ENCODE assay signal across 1 cellular context in the genomic region with DNA sequence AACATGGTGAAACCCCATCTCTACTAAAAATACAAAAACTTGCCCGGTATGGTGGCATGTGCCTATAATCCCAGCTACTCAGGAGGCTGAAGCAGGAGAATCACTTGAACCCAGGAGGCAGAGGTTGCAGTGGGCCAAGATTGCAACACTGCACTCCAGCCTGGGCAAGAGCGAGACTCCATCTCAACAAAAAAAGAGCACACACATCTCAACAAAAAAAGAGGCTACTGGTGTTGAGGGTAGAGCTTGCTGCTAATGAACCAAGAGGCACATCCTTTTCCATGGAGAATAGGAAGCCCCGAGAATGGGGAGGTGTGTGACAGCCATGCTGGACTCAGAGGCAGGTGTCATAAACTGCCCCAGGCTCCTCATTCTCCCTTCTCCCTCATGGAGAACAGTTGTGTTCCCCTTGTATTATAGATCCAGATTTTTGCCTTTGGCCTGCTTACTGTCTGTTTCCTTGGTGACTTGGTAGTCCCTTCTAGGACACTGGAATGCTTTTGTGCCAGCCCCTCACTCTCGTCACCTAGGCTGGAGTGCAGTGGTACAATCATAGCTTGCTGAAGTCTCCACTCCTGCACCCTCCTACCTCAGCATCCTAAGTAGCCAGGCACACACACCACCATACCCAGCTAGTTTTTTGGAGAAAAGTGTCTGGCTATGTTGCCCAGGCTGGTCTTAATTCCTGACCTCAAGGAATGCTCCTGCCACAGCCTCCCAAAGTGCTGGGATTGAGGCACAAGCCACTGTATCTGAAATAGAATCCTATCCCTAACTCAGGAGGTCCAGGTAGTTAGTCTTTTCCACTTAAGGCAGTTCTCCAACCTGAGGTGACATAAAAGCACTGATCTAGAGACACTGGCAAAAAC.
A peak's percentile ranks its signal among the peaks of the same experiment; 100 is the strongest.
TF ChIP-seq lines count a peak whose summit lies in the region.

No MANE protein-coding gene starts in this region.

TF ChIP-seq in K562, 482 proteins besides CTCF, POLR2A, EP300 and RAD21 (continues in another document):
- peak; percentile 84 for TF ChIP-seq SUPT5H (IDR thresholded peaks at IDR 0.05)
- TF ChIP-seq ZKSCAN8 (CRISPR knock-in tag; IDR thresholded peaks at IDR 0.05) = no peak
- peak; percentile 55; the same call in 1 of the 2 replicates for TF ChIP-seq POLR2AphosphoS5 (IDR thresholded peaks at IDR 0.05; ENCODE audit: control insufficient read depth, insufficient read depth, low read depth, low read length)
- TF ChIP-seq, protein P1, sequence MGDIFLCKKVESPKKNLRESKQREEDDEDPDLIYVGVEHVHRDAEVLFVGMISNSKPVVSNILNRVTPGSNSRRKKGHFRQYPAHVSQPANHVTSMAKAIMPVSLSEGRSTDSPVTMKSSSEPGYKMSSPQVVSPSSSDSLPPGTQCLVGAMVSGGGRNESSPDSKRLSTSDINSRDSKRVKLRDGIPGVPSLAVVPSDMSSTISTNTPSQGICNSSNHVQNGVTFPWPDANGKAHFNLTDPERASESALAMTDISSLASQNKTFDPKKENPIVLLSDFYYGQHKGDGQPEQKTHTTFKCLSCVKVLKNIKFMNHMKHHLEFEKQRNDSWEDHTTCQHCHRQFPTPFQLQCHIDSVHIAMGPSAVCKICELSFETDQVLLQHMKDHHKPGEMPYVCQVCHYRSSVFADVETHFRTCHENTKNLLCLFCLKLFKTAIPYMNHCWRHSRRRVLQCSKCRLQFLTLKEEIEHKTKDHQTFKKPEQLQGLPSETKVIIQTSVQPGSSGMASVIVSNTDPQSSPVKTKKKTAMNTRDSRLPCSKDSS (IDR thresholded peaks at IDR 0.05; ENCODE audit: low read depth, partially characterized antibody) = no peak
- TF ChIP-seq, protein P2, sequence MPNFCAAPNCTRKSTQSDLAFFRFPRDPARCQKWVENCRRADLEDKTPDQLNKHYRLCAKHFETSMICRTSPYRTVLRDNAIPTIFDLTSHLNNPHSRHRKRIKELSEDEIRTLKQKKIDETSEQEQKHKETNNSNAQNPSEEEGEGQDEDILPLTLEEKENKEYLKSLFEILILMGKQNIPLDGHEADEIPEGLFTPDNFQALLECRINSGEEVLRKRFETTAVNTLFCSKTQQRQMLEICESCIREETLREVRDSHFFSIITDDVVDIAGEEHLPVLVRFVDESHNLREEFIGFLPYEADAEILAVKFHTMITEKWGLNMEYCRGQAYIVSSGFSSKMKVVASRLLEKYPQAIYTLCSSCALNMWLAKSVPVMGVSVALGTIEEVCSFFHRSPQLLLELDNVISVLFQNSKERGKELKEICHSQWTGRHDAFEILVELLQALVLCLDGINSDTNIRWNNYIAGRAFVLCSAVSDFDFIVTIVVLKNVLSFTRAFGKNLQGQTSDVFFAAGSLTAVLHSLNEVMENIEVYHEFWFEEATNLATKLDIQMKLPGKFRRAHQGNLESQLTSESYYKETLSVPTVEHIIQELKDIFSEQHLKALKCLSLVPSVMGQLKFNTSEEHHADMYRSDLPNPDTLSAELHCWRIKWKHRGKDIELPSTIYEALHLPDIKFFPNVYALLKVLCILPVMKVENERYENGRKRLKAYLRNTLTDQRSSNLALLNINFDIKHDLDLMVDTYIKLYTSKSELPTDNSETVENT (CRISPR knock-in tag; IDR thresholded peaks at IDR 0.05) = no peak
- peak; percentile 53 for TF ChIP-seq CEBPB (tag; IDR thresholded peaks at IDR 0.05)
- TF ChIP-seq CUX1 (CRISPR knock-in tag; IDR thresholded peaks at IDR 0.05) = no peak
- no peak for TF ChIP-seq HINFP (tag; conservative IDR thresholded peaks at IDR 0.05; ENCODE audit: low read depth)
- TF ChIP-seq SRSF9 (IDR thresholded peaks at IDR 0.05; ENCODE audit: borderline replicate concordance, low read depth, low read length) = no peak
- TF ChIP-seq, protein P3, sequence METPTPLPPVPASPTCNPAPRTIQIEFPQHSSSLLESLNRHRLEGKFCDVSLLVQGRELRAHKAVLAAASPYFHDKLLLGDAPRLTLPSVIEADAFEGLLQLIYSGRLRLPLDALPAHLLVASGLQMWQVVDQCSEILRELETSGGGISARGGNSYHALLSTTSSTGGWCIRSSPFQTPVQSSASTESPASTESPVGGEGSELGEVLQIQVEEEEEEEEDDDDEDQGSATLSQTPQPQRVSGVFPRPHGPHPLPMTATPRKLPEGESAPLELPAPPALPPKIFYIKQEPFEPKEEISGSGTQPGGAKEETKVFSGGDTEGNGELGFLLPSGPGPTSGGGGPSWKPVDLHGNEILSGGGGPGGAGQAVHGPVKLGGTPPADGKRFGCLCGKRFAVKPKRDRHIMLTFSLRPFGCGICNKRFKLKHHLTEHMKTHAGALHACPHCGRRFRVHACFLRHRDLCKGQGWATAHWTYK (CRISPR knock-in tag; IDR thresholded peaks at IDR 0.05) = no peak
- TF ChIP-seq, protein P4, sequence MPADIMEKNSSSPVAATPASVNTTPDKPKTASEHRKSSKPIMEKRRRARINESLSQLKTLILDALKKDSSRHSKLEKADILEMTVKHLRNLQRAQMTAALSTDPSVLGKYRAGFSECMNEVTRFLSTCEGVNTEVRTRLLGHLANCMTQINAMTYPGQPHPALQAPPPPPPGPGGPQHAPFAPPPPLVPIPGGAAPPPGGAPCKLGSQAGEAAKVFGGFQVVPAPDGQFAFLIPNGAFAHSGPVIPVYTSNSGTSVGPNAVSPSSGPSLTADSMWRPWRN (IDR thresholded peaks at IDR 0.05; ENCODE audit: low read depth) = no peak
- no peak for TF ChIP-seq SMAD1 (IDR thresholded peaks at IDR 0.05; ENCODE audit: low read depth, low read length, partially characterized antibody)
- peak; percentile 54; the same call in 1 of the 2 replicates for TF ChIP-seq ZNF586 (CRISPR knock-in tag; conservative IDR thresholded peaks at IDR 0.05)
- TF ChIP-seq MEIS2 (IDR thresholded peaks at IDR 0.05; ENCODE audit: partially characterized antibody) = no peak
- TF ChIP-seq FOXJ3 (CRISPR knock-in tag; IDR thresholded peaks at IDR 0.05) = no peak
- no peak for TF ChIP-seq ZNF165 (CRISPR knock-in tag; IDR thresholded peaks at IDR 0.05; ENCODE audit: borderline replicate concordance)
- no peak for TF ChIP-seq ATF7 (IDR thresholded peaks at IDR 0.05)
- TF ChIP-seq MGA (IDR thresholded peaks at IDR 0.05) = 0 out of 2 replicates have a peak, but pooled peaks have one; percentile 3
- TF ChIP-seq FOXK2 (conservative IDR thresholded peaks at IDR 0.05 in 1 of 2, IDR thresholded peaks at IDR 0.05 in 1 of 2; ENCODE audit: low read depth in 2 of 2) = no peak
- peak; percentile 7; the same call in 1 of the 2 replicates for TF ChIP-seq ZNF77 (CRISPR knock-in tag; IDR thresholded peaks at IDR 0.05)
- no peak for TF ChIP-seq PHTF2 (CRISPR knock-in tag; IDR thresholded peaks at IDR 0.05)
- TF ChIP-seq HEY1 (CRISPR knock-in tag; IDR thresholded peaks at IDR 0.05; ENCODE audit: borderline replicate concordance) = no peak
- peak; percentile 39 for TF ChIP-seq TAF1 (IDR thresholded peaks at IDR 0.05; ENCODE audit: control insufficient read depth, extremely low read depth, insufficient read depth, low read length, severe bottlenecking)
